Comparison of ENCODE assay signal across 1 cellular context in the genomic region with DNA sequence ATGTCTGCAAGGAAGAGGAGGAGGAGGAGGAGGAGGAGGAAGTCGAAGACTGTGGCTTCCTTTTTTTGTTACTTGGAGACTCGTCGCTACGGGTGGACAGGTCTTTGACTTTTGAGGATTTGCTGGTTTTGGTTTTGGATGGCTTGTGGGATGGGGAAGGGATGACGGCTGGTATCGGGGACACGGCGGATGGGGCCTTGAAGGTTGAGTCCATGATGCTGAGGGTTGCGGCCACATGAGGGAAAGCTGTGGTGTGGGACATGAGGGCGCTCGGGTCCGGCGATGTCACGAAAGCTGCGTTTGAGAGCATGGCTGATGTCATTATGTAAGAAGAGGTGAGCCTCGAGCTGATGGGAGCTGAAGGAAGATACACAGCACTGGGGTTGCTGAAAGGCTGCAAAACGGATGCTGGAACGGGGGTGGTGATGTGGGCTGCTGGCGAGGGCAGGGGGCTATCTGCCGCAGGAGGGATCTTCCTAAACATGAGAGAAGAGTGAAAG.
TF ChIP-seq lines count a peak whose summit lies in the region.

No MANE protein-coding gene starts in this region.

TF ChIP-seq in HepG2, 621 proteins besides CTCF, POLR2A, EP300 and RAD21 (continued from another document):
- TF ChIP-seq, protein P1, sequence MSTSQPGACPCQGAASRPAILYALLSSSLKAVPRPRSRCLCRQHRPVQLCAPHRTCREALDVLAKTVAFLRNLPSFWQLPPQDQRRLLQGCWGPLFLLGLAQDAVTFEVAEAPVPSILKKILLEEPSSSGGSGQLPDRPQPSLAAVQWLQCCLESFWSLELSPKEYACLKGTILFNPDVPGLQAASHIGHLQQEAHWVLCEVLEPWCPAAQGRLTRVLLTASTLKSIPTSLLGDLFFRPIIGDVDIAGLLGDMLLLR (CRISPR knock-in tag; IDR thresholded peaks at IDR 0.05): no peak
- no peak for TF ChIP-seq SRY (CRISPR knock-in tag; IDR thresholded peaks at IDR 0.05)
- no peak for TF ChIP-seq KLF16 (CRISPR knock-in tag; IDR thresholded peaks at IDR 0.05)
- TF ChIP-seq ZNF557 (CRISPR knock-in tag; IDR thresholded peaks at IDR 0.05): no peak
- TF ChIP-seq SRSF4 (IDR thresholded peaks at IDR 0.05; ENCODE audit: low read depth, low read length, poor library complexity, severe bottlenecking): no peak
- TF ChIP-seq SIX1 (CRISPR knock-in tag; IDR thresholded peaks at IDR 0.05; ENCODE audit: borderline replicate concordance): no peak
